In the genomic region with DNA sequence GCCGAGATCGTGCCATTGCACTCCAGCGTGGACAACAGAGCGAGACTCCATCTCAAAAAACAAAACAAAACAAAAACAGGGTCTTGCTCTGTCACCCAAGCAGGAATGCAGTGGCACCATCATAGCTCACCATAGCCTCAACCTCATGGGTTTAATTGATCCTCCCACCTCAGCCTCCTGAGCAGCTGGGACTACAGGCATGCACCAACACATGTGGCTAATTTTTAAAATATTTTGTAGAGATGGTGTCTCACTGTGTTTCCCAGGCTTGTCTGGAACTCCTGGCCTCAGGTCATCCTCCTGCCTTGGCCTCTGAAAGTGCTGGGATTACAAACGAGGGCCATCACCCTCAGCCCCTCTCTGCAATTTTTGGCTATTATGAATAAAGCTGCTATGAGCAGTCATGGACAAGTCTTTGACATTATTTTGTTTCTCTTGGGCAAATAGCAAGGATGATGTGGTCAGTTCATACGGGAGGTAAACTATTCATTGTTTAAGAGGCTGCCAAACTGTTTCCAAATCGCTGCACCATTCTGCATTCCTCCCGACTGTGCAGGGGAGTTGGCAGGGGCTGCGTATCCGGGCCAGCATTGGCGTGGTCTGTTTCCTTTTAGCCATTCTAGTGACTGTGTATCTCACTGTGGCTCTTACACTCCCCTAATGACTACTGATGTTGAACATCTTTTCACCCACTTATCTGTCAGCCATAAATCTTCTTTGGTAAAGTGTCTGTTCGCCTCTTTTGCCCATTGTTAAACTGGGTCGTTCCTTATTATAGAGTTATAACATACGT, we compare ENCODE assay signal across 17 cellular contexts. TPM values are rescaled to one million over a fixed set of nuclear protein-coding genes. Genes with fewer than 3 reads are reported as not detected.
DNase-seq lines count a peak whose midpoint lies in the region; ATAC-seq, FAIRE-seq and TF ChIP-seq lines count a peak whose summit lies in the region.
"Had no signal": no experiment of that assay in that cellular context is flagged by ENCODE, and none has a peak within 500 bp of the region (broad histone marks: within the 10 kb centered on the region; RNA-seq: fewer than 3 reads in every experiment).

No MANE protein-coding gene starts in this region.

- no peak for ATAC-seq in activated CD4-positive, CD25-positive, alpha-beta regulatory T cell treated with anti-CD3 and anti-CD28 coated beads, Interleukin-2, amount 50 U/mL, for 24 hours
- ATAC-seq: left lung, psoas muscle had no signal

- no peak overlapping the region for H3K4me3 ChIP-seq in fibroblast of the aortic adventitia (ENCODE audit: low read depth, low read length)
- H3K4me3 ChIP-seq: left lung, PC-9, psoas muscle had no signal

- DNase-seq in NCI-H446 treated with DMSO at 0.1 percent for 48 hours (lab: John Stamatoyannopoulos, UW) (peak; percentile 15), NCI-H446 (lab: John Stamatoyannopoulos, UW) (no peak), SK-N-DZ (ENCODE audit: low spot score) (peak; percentile 44), fibroblast of the aortic adventitia (ENCODE audit: low read depth) (peak; percentile 96), stromal cell of bone marrow (ENCODE audit: low read depth) (peak; percentile 64), D721Med (ENCODE audit: insufficient read length, low spot score) (no peak), NCI-H510A (lab: John Stamatoyannopoulos, UW) (no peak)
- DNase-seq: activated naive CD4-positive, alpha-beta T cell treated with anti-CD3 and anti-CD28 coated beads, Interleukin-2, amount 10 ng/mL, durations not matched to agents 7 days and 5 days; central memory CD4-positive, alpha-beta T cell; GF-D8; hypothalamus; left lung; NCI-H510A treated with DMSO at 0.1 percent for 48 hours; PC-9; psoas muscle had no signal

- no peak for FAIRE-seq in D721Med (lab: Jason Lieb, UNC)
- FAIRE-seq: endometrium had no signal

- no peak for TF ChIP-seq CTCF in fibroblast of the aortic adventitia (IDR thresholded peaks at IDR 0.05; ENCODE audit: insufficient read depth, low read length)
- no peak for TF ChIP-seq CTCF in D721Med (IDR thresholded peaks at IDR 0.05; ENCODE audit: insufficient read depth, missing control alignments)

RNA-seq across cellular contexts. Expression of gene EIF4A3, which starts 21.1 kb away (rescaled TPM):
- polyA plus RNA-seq in SK-N-DZ (2014; cell fraction: cytosol; rRNA removed): 178 and 196 TPM in 2 replicates
- polyA plus RNA-seq in SK-N-DZ (2014; cell fraction: nucleus; rRNA removed): 93.9 and 164 TPM in 2 replicates
- 85.9 and 127 TPM in 2 replicates for total RNA-seq in fibroblast of the aortic adventitia (ENCODE audit: low replicate concordance)

RNA-seq across cellular contexts. Expression of gene GAA, which starts 24.5 kb away (rescaled TPM):
- 97.9 and 111 TPM in 2 replicates for polyA plus RNA-seq in SK-N-DZ (2014; cell fraction: cytosol; rRNA removed)
- polyA plus RNA-seq in SK-N-DZ (2014; cell fraction: nucleus; rRNA removed): 787 and 878 TPM in 2 replicates
- total RNA-seq in fibroblast of the aortic adventitia (ENCODE audit: low replicate concordance): 66.6 and 75.1 TPM in 2 replicates

RNA-seq across cellular contexts. Expression of gene CARD14, which starts 44.0 kb away (rescaled TPM):
- polyA plus RNA-seq in SK-N-DZ (2014; cell fraction: cytosol; rRNA removed): 0.47 and 0.79 TPM in 2 replicates
- polyA plus RNA-seq in SK-N-DZ (2014; cell fraction: nucleus; rRNA removed): 2.1 and 3.9 TPM in 2 replicates
- total RNA-seq in fibroblast of the aortic adventitia (ENCODE audit: low replicate concordance): 0.09 TPM in 1 of 2 replicates, not detected in the other

Comparison
In these comparisons a context has a peak if more than half of its experiments do, and no peak if none do; other contexts are left out.
1. DNase-seq: peak in NCI-H446 treated with DMSO at 0.1 percent for 48 hours (single experiment), SK-N-DZ (single experiment), fibroblast of the aortic adventitia (single experiment) and stromal cell of bone marrow (single experiment); none in NCI-H446 (0 of 2), D721Med (single experiment) and NCI-H510A (single experiment).